14 cellular contexts compared by ENCODE assay signal in genomic region chr2:201883970-201884369, GRCh38.
DNase-seq lines count a peak whose midpoint lies in the region; ATAC-seq and TF ChIP-seq lines count a peak whose summit lies in the region.
"Had no signal": no experiment of that assay in that cellular context is flagged by ENCODE, and none has a peak within 500 bp of the region (broad histone marks: within the 10 kb centered on the region; RNA-seq: fewer than 3 reads in every experiment).

No MANE protein-coding gene starts in this region.

- H3K36me3 ChIP-seq in BLaER1: no peaks in the 10 kb centered on the region
- H3K36me3 ChIP-seq in Karpas-422 (ENCODE audit: insufficient read depth, low read length): no peaks in the 10 kb centered on the region
- H3K36me3 ChIP-seq in left ventricle myocardium inferior: no peaks in the 10 kb centered on the region
- no peaks in the 10 kb centered on the region for H3K36me3 ChIP-seq in gastrocnemius medialis
- H3K36me3 ChIP-seq in stomach: no peaks in the 10 kb centered on the region

- in situ Hi-C loops in gastrocnemius medialis (cut with MboI; ENCODE audit: low sequenced_read_pairs in 4 of 4): loop anchor here in 1 of 4 donors (10.0 kb wide), 1 partner anchor 151 kb away; the partner anchor contains the start of gene FZD7

- H3K27me3 ChIP-seq in BLaER1 (no peaks in the 10 kb centered on the region), Karpas-422 (ENCODE audit: low read length) (no peaks in the 10 kb centered on the region), left ventricle myocardium inferior (ENCODE audit: low read depth) (peaks cover 18% of the 10 kb centered on the region), gastrocnemius medialis (no peaks in the 10 kb centered on the region), stomach (peaks cover 0 to 24% (median 0%) of the 10 kb centered on the region in 3 donors)

- no peaks in the 10 kb centered on the region for H3K79me2 ChIP-seq in Karpas-422 (ENCODE audit: low read length)

- H3K9me2 ChIP-seq in Karpas-422 (replicated peaks; ENCODE audit: insufficient read depth, low read length): no peaks in the 10 kb centered on the region

- peak overlapping the region; percentile 6; the same call in 1 of the 2 replicates for H2AFZ ChIP-seq in Karpas-422 (ENCODE audit: low read length)

- H3K4me3 ChIP-seq in BLaER1: no peak overlapping the region
- no peak overlapping the region for H3K4me3 ChIP-seq in Karpas-422 (ENCODE audit: low read length)
- H3K4me3 ChIP-seq in left ventricle myocardium inferior: no peak overlapping the region
- no peak overlapping the region for H3K4me3 ChIP-seq in gastrocnemius medialis
- no peak overlapping the region for H3K4me3 ChIP-seq in stomach

- no peak for TF ChIP-seq POLR2A in gastrocnemius medialis (IDR thresholded peaks at IDR 0.05)
- no peak for TF ChIP-seq POLR2A in stomach (IDR thresholded peaks at IDR 0.05)

- no peak for DNase-seq in Karpas-422
- no peak for DNase-seq in left ventricle myocardium inferior
- no peak for DNase-seq in gastrocnemius medialis
- no peak for DNase-seq in GM10266 (ENCODE audit: extremely low spot score)
- DNase-seq in stomach: no peak
- DNase-seq: CD8-positive, alpha-beta memory T cell; NCI-H146; NCI-H2081 treated with DMSO at 0.1 percent for 48 hours; NCI-H2227 treated with DMSO at 0.1 percent for 48 hours; NK-92 treated with Interleukin-12 subunit alpha and Interleukin-12 subunit beta, amount 100 ng/mL, for 24 hours; OCI-M1 had no signal

- no peak for TF ChIP-seq EP300 in stomach (IDR thresholded peaks at IDR 0.05)

- H3K9me3 ChIP-seq in BLaER1: no peaks in the 10 kb centered on the region
- H3K9me3 ChIP-seq in Karpas-422 (ENCODE audit: low read length): no peaks in the 10 kb centered on the region
- no peaks in the 10 kb centered on the region for H3K9me3 ChIP-seq in left ventricle myocardium inferior (replicated peaks)
- H3K9me3 ChIP-seq in gastrocnemius medialis: no peaks in the 10 kb centered on the region
- no peaks in the 10 kb centered on the region for H3K9me3 ChIP-seq in stomach

- H3K4me1 ChIP-seq in BLaER1 (peaks cover 45% of the 10 kb centered on the region), Karpas-422 (ENCODE audit: low read length) (peaks cover 62% of the 10 kb centered on the region), left ventricle myocardium inferior (peaks cover 40% of the 10 kb centered on the region), gastrocnemius medialis (peaks cover 28 to 54% of the 10 kb centered on the region in 2 donors), stomach (peaks cover 4 to 31% (median 20%) of the 10 kb centered on the region in 4 donors)

- TF ChIP-seq CTCF in left ventricle myocardium inferior (IDR thresholded peaks at IDR 0.05; ENCODE audit: borderline replicate concordance) (no peak), gastrocnemius medialis (IDR thresholded peaks at IDR 0.05 in 4 of 5, conservative IDR thresholded peaks at IDR 0.05 in 1 of 5) (no peak), GM10266 (IDR thresholded peaks at IDR 0.05; ENCODE audit: control insufficient read depth, insufficient read depth, low read depth, missing control alignments) (no peak), stomach (IDR thresholded peaks at IDR 0.05) (no peak)

- H3K4me2 ChIP-seq in BLaER1 (peak overlapping the region; percentile 87), Karpas-422 (ENCODE audit: low read depth, low read length, poor library complexity, severe bottlenecking) (peak overlapping the region; percentile 68)

- H4K20me1 ChIP-seq in BLaER1: peaks cover 22% of the 10 kb centered on the region; the same call in 1 of the 2 replicates
- no peaks in the 10 kb centered on the region for H4K20me1 ChIP-seq in Karpas-422 (ENCODE audit: insufficient read depth, low read depth, low read length)

- H3K27ac ChIP-seq in BLaER1 (no peak overlapping the region), Karpas-422 (ENCODE audit: low read length) (0 out of 2 replicates have a peak overlapping the region, but pooled peaks have one; percentile 40), left ventricle myocardium inferior (replicated peaks) (peak overlapping the region; percentile 85), gastrocnemius medialis (peak overlapping the region; percentile 82 to 90 (median 84)), stomach (no peak overlapping the region)
- H3K27ac ChIP-seq: RWPE1 had no signal

- 33 to 45% (median 39%) methylated on average over 3 of the region's 3 CpGs for WGBS in stomach, 5 donors

- H3K9ac ChIP-seq in BLaER1: no peak overlapping the region
- H3K9ac ChIP-seq in Karpas-422 (ENCODE audit: low read length): 0 out of 2 replicates have a peak overlapping the region, but pooled peaks have one; percentile 10

- intact Hi-C loops in left ventricle myocardium inferior (cut with micrococcal nuclease): no loop called here
- intact Hi-C loops in gastrocnemius medialis (cut with DNase I; ENCODE audit: low total_unique reads): loop anchor here (5.0 kb wide), 1 partner anchor 148 kb away; the partner anchor contains the start of gene FZD7
- intact Hi-C loops in stomach (cut with DNase I; ENCODE audit: low total_unique reads): no loop called here

- ATAC-seq in gastrocnemius medialis: peak; percentile 10 to 43
- ATAC-seq in HG02870 (IDR thresholded peaks at IDR 0.05; ENCODE audit: unreplicated experiment): no peak

Comparison
In these comparisons a context has a peak if more than half of its experiments do, and no peak if none do; other contexts are left out.
1. H3K27ac ChIP-seq: peak in Karpas-422 (single experiment), left ventricle myocardium inferior (single experiment) and gastrocnemius medialis (4 of 4); none in BLaER1 (single experiment) and stomach (0 of 5).